ENCODE assay signal across 8 cellular contexts in genomic region chr3:149879872-149880271, GRCh38.
DNase-seq lines count a peak whose midpoint lies in the region; ATAC-seq and TF ChIP-seq lines count a peak whose summit lies in the region.

No MANE protein-coding gene starts in this region.

- intact Hi-C loops in A673 (cut with micrococcal nuclease; ENCODE audit: unreplicated experiment), result loop anchor here (5.0 kb wide), 1 partner anchor 342 kb away; no protein-coding TSS in a partner anchor

- H3K4me3 ChIP-seq in A673 (ENCODE audit: low read depth, low read length, poor library complexity, severe bottlenecking) (no peak overlapping the region), MG63 (no peak overlapping the region), foreskin fibroblast (ENCODE audit: low read depth in 1 of 2, low read length in 2 of 2) (no peak overlapping the region)

- H3K27ac ChIP-seq in A673 (ENCODE audit: low read depth, low read length, poor library complexity, severe bottlenecking), result no peak overlapping the region

- H3K9me3 ChIP-seq in A673 (ENCODE audit: low read depth, low read length, poor library complexity, severe bottlenecking) (no peaks in the 10 kb centered on the region), MG63 (peaks cover 2% of the 10 kb centered on the region)

- peak; percentile 85 for TF ChIP-seq CTCF in A673 (conservative IDR thresholded peaks at IDR 0.05; ENCODE audit: low read depth, low read length)
- TF ChIP-seq CTCF in GM12873 (IDR thresholded peaks at IDR 0.05; ENCODE audit: insufficient read depth, low read depth, low read length, missing control alignments), result peak; percentile 49
- peak; percentile 66 for TF ChIP-seq CTCF in foreskin fibroblast (IDR thresholded peaks at IDR 0.05; ENCODE audit: low read depth, low read length)

- CTCF ChIA-PET in A673 (lab: Charles Lee), result interaction anchor here (0.6 to 1.2 kb wide), 6 partner anchors 12 to 337 kb away, joined by 3 to 7 read pairs (median 4); no protein-coding TSS in a partner anchor

- no peak for ATAC-seq in GM21423 (IDR thresholded peaks at IDR 0.05; ENCODE audit: unreplicated experiment)

- POLR2A ChIA-PET in A673 (lab: Charles Lee; ENCODE audit: low non-redundant PET), result no interaction called here

- DNase-seq in A673 (ENCODE audit: low spot score) (peak; percentile 78), MG63 (peak; percentile 43), UCSD-AML1 (lab: John Stamatoyannopoulos, UW; ENCODE audit: unreplicated experiment) (peak; percentile 55), foreskin fibroblast (peak; percentile 39 to 73), nucleus accumbens (lab: John Stamatoyannopoulos, UW) (peak in 43 of 56 donors; percentile 3 to 82 (median 36)), 8988T (no peak)

- no peaks in the 10 kb centered on the region for H3K27me3 ChIP-seq in A673 (replicated peaks; ENCODE audit: insufficient read depth, low read depth, low read length, poor library complexity)
- H3K27me3 ChIP-seq in MG63, result no peaks in the 10 kb centered on the region

- H3K4me1 ChIP-seq in A673 (ENCODE audit: insufficient read depth, low read length, poor library complexity, severe bottlenecking), result no peaks in the 10 kb centered on the region

- H3K36me3 ChIP-seq in A673 (ENCODE audit: insufficient read depth, low read length, poor library complexity, severe bottlenecking), result no peaks in the 10 kb centered on the region
- 0 out of 2 replicates have a peak, but pooled peaks cover 3% of the 10 kb centered on the region for H3K36me3 ChIP-seq in MG63

- no TSS peak for BruUV-seq in A673 (replicated peaks; lab: Mats Ljungman, UMichigan)
